ENCODE assay signal across 1 cellular context in the genomic region with DNA sequence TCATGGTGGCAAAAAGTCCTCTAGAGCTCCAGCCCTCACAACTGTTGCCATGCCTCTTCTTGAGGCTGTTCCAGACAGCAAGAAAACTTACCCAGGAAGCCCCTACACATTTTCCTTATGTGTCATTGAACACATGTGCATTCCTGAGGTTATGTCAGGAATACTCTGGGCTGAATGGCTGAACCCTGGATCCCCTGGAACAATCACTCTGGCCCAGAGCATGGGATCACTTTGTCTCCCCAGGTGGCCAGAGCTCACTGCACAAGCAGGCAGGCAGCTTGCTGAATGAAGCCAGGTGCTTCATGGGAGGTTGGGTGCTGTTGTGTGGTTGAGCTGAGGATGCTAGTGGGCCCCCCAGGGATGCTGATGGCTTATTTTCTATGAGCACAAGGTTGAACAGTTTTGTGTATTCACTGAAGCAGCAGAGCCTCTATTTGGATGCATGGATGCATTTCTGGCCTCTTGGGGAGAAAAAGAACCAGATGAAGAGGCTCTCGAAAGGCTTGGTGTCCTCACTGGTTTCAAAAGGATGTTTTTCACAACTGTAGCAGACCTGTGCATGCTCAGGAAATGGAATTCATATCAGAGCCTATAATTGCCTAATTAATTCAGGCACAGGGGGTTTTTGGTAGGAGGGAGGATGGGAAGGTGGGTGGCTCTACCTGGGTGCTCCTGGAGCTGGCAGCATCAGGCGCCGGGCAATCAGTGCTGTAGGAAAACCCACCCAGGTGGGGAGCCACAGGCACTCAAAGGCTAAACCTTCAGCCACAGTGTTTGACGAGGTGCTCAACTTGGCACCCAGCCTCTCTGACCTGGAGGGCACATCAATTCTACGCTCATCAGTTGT.
TF ChIP-seq lines count a peak whose summit lies in the region.

No MANE protein-coding gene starts in this region.

TF ChIP-seq in GM23338, 12 proteins besides CTCF, POLR2A, EP300 and RAD21 (continued from another document):
- no peak for TF ChIP-seq REST (IDR thresholded peaks at IDR 0.05; ENCODE audit: unreplicated experiment)
- TF ChIP-seq STAT1 (IDR thresholded peaks at IDR 0.05; ENCODE audit: unreplicated experiment): no peak
- no peak for TF ChIP-seq EZH2phosphoT487 (IDR thresholded peaks at IDR 0.05; ENCODE audit: unreplicated experiment)
- no peak for TF ChIP-seq CREB1 (CRISPR knock-in tag; IDR thresholded peaks at IDR 0.05; ENCODE audit: low read depth)
- TF ChIP-seq, protein P1, sequence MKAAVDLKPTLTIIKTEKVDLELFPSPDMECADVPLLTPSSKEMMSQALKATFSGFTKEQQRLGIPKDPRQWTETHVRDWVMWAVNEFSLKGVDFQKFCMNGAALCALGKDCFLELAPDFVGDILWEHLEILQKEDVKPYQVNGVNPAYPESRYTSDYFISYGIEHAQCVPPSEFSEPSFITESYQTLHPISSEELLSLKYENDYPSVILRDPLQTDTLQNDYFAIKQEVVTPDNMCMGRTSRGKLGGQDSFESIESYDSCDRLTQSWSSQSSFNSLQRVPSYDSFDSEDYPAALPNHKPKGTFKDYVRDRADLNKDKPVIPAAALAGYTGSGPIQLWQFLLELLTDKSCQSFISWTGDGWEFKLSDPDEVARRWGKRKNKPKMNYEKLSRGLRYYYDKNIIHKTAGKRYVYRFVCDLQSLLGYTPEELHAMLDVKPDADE (IDR thresholded peaks at IDR 0.05): no peak
TF ChIP-seq in GM23338: peak in this region for 0.
